10 cellular contexts compared by ENCODE assay signal in the genomic region with DNA sequence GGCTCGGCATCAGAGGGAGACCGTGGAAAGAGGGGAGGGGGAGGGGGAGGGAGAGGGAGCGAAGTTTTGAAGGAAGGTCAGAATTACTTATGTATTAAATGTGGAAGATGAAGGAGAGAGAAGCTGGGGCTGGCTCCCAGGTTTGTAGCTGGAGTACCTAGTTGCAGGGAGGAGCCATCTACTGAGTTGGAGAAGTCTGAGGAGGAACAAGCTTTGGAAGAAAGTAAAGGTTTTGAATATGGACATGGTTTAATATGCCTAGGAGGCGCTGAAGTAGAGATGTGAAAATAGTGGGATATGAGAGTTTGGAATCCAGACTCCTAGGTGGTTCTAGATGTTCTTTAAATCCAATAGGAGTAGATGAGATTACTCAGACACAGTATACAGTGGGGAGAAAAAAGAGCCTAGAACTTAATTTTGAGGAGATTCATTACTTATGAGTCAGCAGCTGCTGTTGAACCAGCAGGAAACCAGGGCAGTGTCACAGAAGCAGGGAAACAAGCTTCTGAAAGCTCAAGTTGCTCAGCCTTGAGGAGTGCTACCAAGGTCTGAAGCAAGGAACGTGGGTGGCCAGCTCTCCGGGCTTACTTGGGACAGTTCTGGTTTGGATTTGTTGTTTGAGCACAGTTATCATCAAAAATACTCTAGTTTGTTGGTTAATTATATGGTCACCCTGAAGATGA.
DNase-seq lines count a peak whose midpoint lies in the region; ATAC-seq and TF ChIP-seq lines count a peak whose summit lies in the region.
"Had no signal": no experiment of that assay in that cellular context is flagged by ENCODE, and none has a peak within 500 bp of the region (broad histone marks: within the 10 kb centered on the region; RNA-seq: fewer than 3 reads in every experiment).

No MANE protein-coding gene starts in this region.

- intact Hi-C loops in transverse colon (cut with DNase I; ENCODE audit: low total_unique reads) = no loop called here

- TF ChIP-seq CTCF in DND-41 (IDR thresholded peaks at IDR 0.05; ENCODE audit: borderline replicate concordance, extremely low read depth, low read length, poor library complexity, severe bottlenecking) (no peak), osteocyte (IDR thresholded peaks at IDR 0.05) (no peak), transverse colon (IDR thresholded peaks at IDR 0.05) (no peak)

- H2AFZ ChIP-seq in DND-41 (ENCODE audit: low read depth, low read length) = no peak overlapping the region

- no peaks in the 10 kb centered on the region for H3K79me2 ChIP-seq in DND-41 (ENCODE audit: insufficient read depth, low read length)

- no peak for TF ChIP-seq EP300 in transverse colon (IDR thresholded peaks at IDR 0.05; ENCODE audit: low read depth)

- no peaks in the 10 kb centered on the region for H4K20me1 ChIP-seq in DND-41 (ENCODE audit: insufficient read depth, low read length)

- peak overlapping the region; percentile 66 for H3K27ac Mint-ChIP-seq in osteocyte (ENCODE audit: unreplicated experiment)

- H3K4me1 ChIP-seq in DND-41 (ENCODE audit: insufficient read depth, low read length) (no peaks in the 10 kb centered on the region), transverse colon (no peaks in the 10 kb centered on the region)

- no peak overlapping the region for H3K9ac ChIP-seq in DND-41 (ENCODE audit: low read depth, low read length)

- TF ChIP-seq POLR2A in transverse colon (IDR thresholded peaks at IDR 0.05) = no peak

- in situ Hi-C loops in transverse colon (cut with MboI; ENCODE audit: low pct_ligation_motif_present in 1 of 4, low pct_unique_long_range_greater_than_20kb in 1 of 4, low sequenced_read_pairs in 3 of 4) = no loop called here

- H3K27me3 Mint-ChIP-seq in osteocyte (ENCODE audit: unreplicated experiment) = no peaks in the 10 kb centered on the region

- H3K27ac ChIP-seq in DND-41 (ENCODE audit: low read length) (peak overlapping the region; percentile 26; the same call in 1 of the 2 replicates), transverse colon (no peak overlapping the region)

- peaks cover 2% of the 10 kb centered on the region for H3K9me3 ChIP-seq in DND-41 (ENCODE audit: insufficient read depth, low read length, severe bottlenecking)
- H3K9me3 ChIP-seq in transverse colon = no peaks in the 10 kb centered on the region

- 94 to 100% methylated on average over 2 to 6 of the region's 6 CpGs for WGBS in transverse colon (ENCODE audit: low coverage in 1 of 2), 2 donors

- H3K4me2 ChIP-seq in DND-41 (ENCODE audit: insufficient read depth, low read length) = no peak overlapping the region

- ATAC-seq in DND-41 (ENCODE audit: insufficient read depth, low read depth) (no peak), GM18858 (IDR thresholded peaks at IDR 0.05; ENCODE audit: unreplicated experiment) (no peak), HG03025 (IDR thresholded peaks at IDR 0.05; ENCODE audit: low FRiP score, unreplicated experiment) (no peak)

- DNase-seq in DND-41 (no peak), RPMI7951 (ENCODE audit: low read depth) (peak; percentile 79), fibroblast of gingiva (ENCODE audit: low read depth) (peak; percentile 81), osteocyte (ENCODE audit: extremely low spot score, unreplicated experiment) (no peak), DMS153 treated with DMSO at 0.1 percent for 48 hours (lab: John Stamatoyannopoulos, UW; ENCODE audit: unreplicated experiment) (no peak), transverse colon (no peak)
- DNase-seq: activated CD4-positive, alpha-beta T cell treated with anti-CD3 and anti-CD28 coated beads, Interleukin-2, amount 50 U/mL, for 48 hours; H7 had no signal

- H3K27me3 ChIP-seq in DND-41 (ENCODE audit: insufficient read depth, low read length, poor library complexity) (no peaks in the 10 kb centered on the region), transverse colon (no peaks in the 10 kb centered on the region)

- H3K4me1 Mint-ChIP-seq in osteocyte (ENCODE audit: unreplicated experiment) = peaks cover 9% of the 10 kb centered on the region

- H3K4me3 ChIP-seq in DND-41 (ENCODE audit: low read depth in 1 of 2, low read length in 2 of 2) = no peak overlapping the region
- H3K4me3 ChIP-seq in transverse colon = no peak overlapping the region

- no peaks in the 10 kb centered on the region for H3K9me3 Mint-ChIP-seq in osteocyte (ENCODE audit: unreplicated experiment)

- H3K36me3 ChIP-seq in DND-41 (ENCODE audit: insufficient read depth, low read length) = peaks cover 71% of the 10 kb centered on the region
- H3K36me3 ChIP-seq in transverse colon = peaks cover 0 to 54% (median 10%) of the 10 kb centered on the region in 4 donors

- no peak overlapping the region for H3K4me3 Mint-ChIP-seq in osteocyte (ENCODE audit: unreplicated experiment)

- peaks cover 47% of the 10 kb centered on the region for H3K36me3 Mint-ChIP-seq in osteocyte (ENCODE audit: unreplicated experiment)

Comparison
In these comparisons a context has a peak if more than half of its experiments do, and no peak if none do; other contexts are left out.
1. DNase-seq: peak in RPMI7951 (single experiment) and fibroblast of gingiva (single experiment); none in DND-41 (single experiment), osteocyte (single experiment), DMS153 treated with DMSO at 0.1 percent for 48 hours (single experiment) and transverse colon (single experiment).